28 cellular contexts compared by ENCODE assay signal in the genomic region with DNA sequence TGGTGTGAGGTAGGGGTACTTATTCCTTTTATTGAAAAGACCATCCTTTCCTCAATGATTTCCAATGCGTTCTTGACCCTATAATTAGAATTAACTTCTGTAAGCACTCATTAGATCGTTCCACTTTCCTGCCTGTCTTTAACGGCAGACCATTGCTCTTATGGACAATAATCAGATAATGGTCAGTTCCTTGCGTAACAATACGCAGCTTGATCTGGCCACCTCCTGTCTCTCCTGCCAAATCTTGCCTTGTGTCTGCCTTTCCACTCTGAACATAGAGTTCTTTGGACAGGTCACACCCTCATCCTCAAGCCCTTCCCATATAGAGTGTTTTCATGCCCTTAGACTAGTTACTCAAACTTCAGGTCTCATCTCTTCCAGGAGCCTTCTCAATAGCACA.
"Had no signal": no experiment of that assay in that cellular context is flagged by ENCODE, and none has a peak within 500 bp of the region (broad histone marks: within the 10 kb centered on the region; RNA-seq: fewer than 3 reads in every experiment).

No MANE protein-coding gene starts in this region.

- H3K27ac ChIP-seq: ascending aorta, breast epithelium, cardiac muscle cell, colonic mucosa, heart left ventricle had no signal

- H3K4me3 Mint-ChIP-seq: activated CD4-positive, alpha-beta memory T cell treated with anti-CD3 and anti-CD28 coated beads for 36 hours; activated CD4-positive, alpha-beta T cell treated with anti-CD3 and anti-CD28 coated beads for 36 hours; activated CD4-positive, alpha-beta T cell treated with anti-CD3 and anti-CD28 coated beads, Interleukin-2, amount 10 ng/mL, durations not matched to agents 24 days and 14 days; activated CD8-positive, alpha-beta T cell treated with anti-CD3 and anti-CD28 coated beads, Interleukin-2, amount 10 ng/mL, durations not matched to agents 7 days and 5 days; activated naive CD8-positive, alpha-beta T cell; activated T-cell treated with anti-CD3 and anti-CD28 coated beads, Interleukin-2, amount 50 U/mL, for 4 hours; activated T-helper 17 cell treated with anti-CD3 and anti-CD28 coated beads, Interleukin-2, amount 50 U/mL, for 72 hours had no signal

- H3K36me3 Mint-ChIP-seq: activated CD4-positive, alpha-beta memory T cell treated with anti-CD3 and anti-CD28 coated beads for 36 hours; activated naive CD8-positive, alpha-beta T cell had no signal

- H3K27ac Mint-ChIP-seq: activated CD4-positive, alpha-beta memory T cell treated with anti-CD3 and anti-CD28 coated beads for 36 hours; activated CD4-positive, alpha-beta T cell treated with anti-CD3 and anti-CD28 coated beads for 36 hours; activated CD4-positive, alpha-beta T cell treated with anti-CD3 and anti-CD28 coated beads, Interleukin-2, amount 10 ng/mL, durations not matched to agents 24 days and 14 days; activated CD8-positive, alpha-beta T cell treated with anti-CD3 and anti-CD28 coated beads, Interleukin-2, amount 10 ng/mL, durations not matched to agents 7 days and 5 days; activated naive CD8-positive, alpha-beta T cell; activated T-helper 17 cell treated with anti-CD3 and anti-CD28 coated beads, Interleukin-2, amount 50 U/mL, for 72 hours had no signal

- H3K27me3 ChIP-seq: ascending aorta, breast epithelium, cardiac muscle cell, colonic mucosa, heart left ventricle had no signal

- ATAC-seq: activated CD4-positive, alpha-beta T cell treated with anti-CD3 and anti-CD28 coated beads for 36 hours; activated CD8-positive, alpha-beta T cell treated with anti-CD3 and anti-CD28 coated beads, Interleukin-2, amount 10 ng/mL, durations not matched to agents 7 days and 5 days; activated T-cell treated with anti-CD3 and anti-CD28 coated beads, Interleukin-2, amount 50 U/mL, for 4 hours; activated T-helper 17 cell treated with anti-CD3 and anti-CD28 coated beads, Interleukin-2, amount 50 U/mL, for 72 hours; esophagus mucosa; heart left ventricle had no signal

- FAIRE-seq: endometrium, endothelial cell of umbilical vein, frontal cortex had no signal

- H3K9me3 Mint-ChIP-seq: activated CD4-positive, alpha-beta memory T cell treated with anti-CD3 and anti-CD28 coated beads for 36 hours; activated CD4-positive, alpha-beta T cell treated with anti-CD3 and anti-CD28 coated beads, Interleukin-2, amount 10 ng/mL, durations not matched to agents 24 days and 14 days; activated T-cell treated with anti-CD3 and anti-CD28 coated beads, Interleukin-2, amount 50 U/mL, for 4 hours; activated T-helper 17 cell treated with anti-CD3 and anti-CD28 coated beads, Interleukin-2, amount 50 U/mL, for 72 hours had no signal

- DNase-seq: activated CD4-positive, alpha-beta memory T cell treated with anti-CD3 and anti-CD28 coated beads for 36 hours; activated CD4-positive, alpha-beta T cell treated with anti-CD3 and anti-CD28 coated beads for 36 hours; activated CD4-positive, alpha-beta T cell treated with anti-CD3 and anti-CD28 coated beads, Interleukin-2, amount 10 ng/mL, durations not matched to agents 24 days and 14 days; activated CD4-positive, CD25-positive, alpha-beta regulatory T cell; activated CD4-positive, CD25-positive, alpha-beta regulatory T cell treated with anti-CD3 and anti-CD28 coated beads, Interleukin-2, amount 50 U/mL, for 72 hours; activated effector memory CD4-positive, alpha-beta T cell treated with Interleukin-2 at 50 U/mL for 16 hours; activated gamma-delta T cell treated with Interleukin-2 at 50 U/mL for 16 hours; activated naive CD4-positive, alpha-beta T cell treated with anti-CD3 and anti-CD28 coated beads, Interleukin-2, amount 50 U/mL, for 16 hours; activated naive CD4-positive, alpha-beta T cell treated with Interleukin-2 at 50 U/mL for 16 hours; activated T-cell treated with anti-CD3 and anti-CD28 coated beads, Interleukin-2, amount 50 U/mL, for 4 hours; central memory CD4-positive, alpha-beta T cell; cerebellar nuclear complex; colonic mucosa; effector CD8-positive, alpha-beta T cell; foreskin fibroblast; heart left ventricle; T-helper 2 cell had no signal

- H3K27me3 Mint-ChIP-seq: activated CD4-positive, alpha-beta T cell treated with anti-CD3 and anti-CD28 coated beads for 36 hours; activated CD4-positive, alpha-beta T cell treated with anti-CD3 and anti-CD28 coated beads, Interleukin-2, amount 10 ng/mL, durations not matched to agents 24 days and 14 days; activated naive CD8-positive, alpha-beta T cell; brain had no signal

- H3K36me3 ChIP-seq: ascending aorta, breast epithelium, cardiac muscle cell, colonic mucosa had no signal

- H3K9me3 ChIP-seq: ascending aorta, breast epithelium, colonic mucosa had no signal

- H3K4me3 ChIP-seq: ascending aorta, breast epithelium, cardiac muscle cell, colonic mucosa, heart left ventricle had no signal
